ENCODE assay signal across 14 cellular contexts in genomic region chr14:65472189-65472588, GRCh38. TPM values are rescaled to one million over a fixed set of nuclear protein-coding genes. Genes with fewer than 3 reads are reported as not detected.
DNase-seq lines count a peak whose midpoint lies in the region; ATAC-seq and TF ChIP-seq lines count a peak whose summit lies in the region.
"Had no signal": no experiment of that assay in that cellular context is flagged by ENCODE, and none has a peak within 500 bp of the region (broad histone marks: within the 10 kb centered on the region; RNA-seq: fewer than 3 reads in every experiment).

No MANE protein-coding gene starts in this region.

- H3K36me3 ChIP-seq in iPS-20b (ENCODE audit: insufficient read depth, low read depth, low read length) (no peaks in the 10 kb centered on the region), colonic mucosa (no peaks in the 10 kb centered on the region), left lung (no peaks in the 10 kb centered on the region)
- H3K36me3 ChIP-seq: heart left ventricle, prostate gland, SJCRH30 had no signal

- peak; percentile 25 for DNase-seq in DMS153 treated with DMSO at 0.1 percent for 48 hours (lab: John Stamatoyannopoulos, UW; ENCODE audit: unreplicated experiment)
- DNase-seq in M059J (ENCODE audit: low read depth): peak; percentile 18
- peak; percentile 64 for DNase-seq in NCI-H524 treated with DMSO at 0.1 percent for 48 hours (lab: John Stamatoyannopoulos, UW)
- no peak for DNase-seq in colonic mucosa
- DNase-seq in left lung: no peak
- DNase-seq: activated CD4-positive, alpha-beta T cell treated with anti-CD3 and anti-CD28 coated beads, Interleukin-2, amount 50 U/mL, for 48 hours; aorta; cortex of kidney; heart left ventricle had no signal

- H3K9ac ChIP-seq in iPS-20b (ENCODE audit: low read depth, low read length) (0 out of 2 replicates have a peak overlapping the region, but pooled peaks have one; percentile 13), colonic mucosa (ENCODE audit: low read depth in 2 of 2, low read length in 2 of 2) (no peak overlapping the region)

- H3K4me3 ChIP-seq in iPS-20b (ENCODE audit: low read length) (no peak overlapping the region), colonic mucosa (no peak overlapping the region), left lung (no peak overlapping the region)
- H3K4me3 ChIP-seq: BLaER1 treated with 17β-estradiol and CSF1 and Interleukin-3, amounts not matched to agents 10 nM and 100 nM; heart left ventricle; prostate gland; SJCRH30 had no signal

- H3K9me3 ChIP-seq in iPS-20b (ENCODE audit: insufficient read depth, low read depth, low read length) (no peaks in the 10 kb centered on the region), colonic mucosa (no peaks in the 10 kb centered on the region), left lung (no peaks in the 10 kb centered on the region)
- H3K9me3 ChIP-seq: BLaER1 treated with 17β-estradiol and CSF1 and Interleukin-3, amounts not matched to agents 10 nM and 100 nM; heart left ventricle; prostate gland; SJCRH30 had no signal

- H3K4me1 ChIP-seq in iPS-20b (ENCODE audit: insufficient read depth, low read length): peaks cover 35% of the 10 kb centered on the region
- no peaks in the 10 kb centered on the region for H3K4me1 ChIP-seq in colonic mucosa
- peaks cover 0 to 3% of the 10 kb centered on the region in 2 donors for H3K4me1 ChIP-seq in left lung
- H3K4me1 ChIP-seq: prostate gland, SJCRH30 had no signal

- ATAC-seq in GM19463 (IDR thresholded peaks at IDR 0.05; ENCODE audit: unreplicated experiment): no peak
- ATAC-seq in left lung: no peak
- ATAC-seq: heart left ventricle had no signal

- H3K27me3 ChIP-seq in iPS-20b (ENCODE audit: insufficient read depth, low read length) (no peaks in the 10 kb centered on the region), colonic mucosa (no peaks in the 10 kb centered on the region), left lung (no peaks in the 10 kb centered on the region)
- H3K27me3 ChIP-seq: BLaER1 treated with 17β-estradiol and CSF1 and Interleukin-3, amounts not matched to agents 10 nM and 100 nM; heart left ventricle; SJCRH30 had no signal

- TF ChIP-seq CTCF in colonic mucosa (IDR thresholded peaks at IDR 0.05): no peak
- no peak for TF ChIP-seq CTCF in left lung (IDR thresholded peaks at IDR 0.05)

- intact Hi-C loops in colonic mucosa (cut with DNase I) (no loop called here), left lung (cut with DNase I) (no loop called here)

- H3K27ac ChIP-seq in iPS-20b (ENCODE audit: low read length) (no peak overlapping the region), colonic mucosa (no peak overlapping the region), left lung (no peak overlapping the region)
- H3K27ac ChIP-seq: heart left ventricle, prostate gland, SJCRH30 had no signal

RNA-seq across cellular contexts. Expression of gene FUT8, which starts 59.7 kb away (rescaled TPM):
- 86.5 and 109 TPM in 2 replicates for total RNA-seq in M059J (2014; rRNA removed; shearing (Covaris generic))
- total RNA-seq in colonic mucosa (10 to 100 TPM; 28.8 to 37.2 TPM), left lung (10 to 100 TPM; 40.2 to 41.1 TPM)

Comparison
In these comparisons a context has a peak if more than half of its experiments do, and no peak if none do; other contexts are left out.
1. DNase-seq: peak in DMS153 treated with DMSO at 0.1 percent for 48 hours (single experiment), M059J (single experiment) and NCI-H524 treated with DMSO at 0.1 percent for 48 hours (single experiment); none in colonic mucosa (single experiment) and left lung (0 of 2).